ENCODE assay signal across 8 cellular contexts in genomic region chr2:26764906-26765305, GRCh38. TPM values are rescaled to one million over a fixed set of nuclear protein-coding genes. Genes with fewer than 3 reads are reported as not detected.
DNase-seq lines count a peak whose midpoint lies in the region; ATAC-seq, FAIRE-seq and TF ChIP-seq lines count a peak whose summit lies in the region.

No MANE protein-coding gene starts in this region.

- POLR2A ChIA-PET in A549 (lab: Yijun Ruan, JAX): no interaction called here

- no peak for TF ChIP-seq RAD21 in A549 (conservative IDR thresholded peaks at IDR 0.05 in 1 of 2, IDR thresholded peaks at IDR 0.05 in 1 of 2)

- no peaks in the 10 kb centered on the region for H3K9me3 Mint-ChIP-seq in central memory CD8-positive, alpha-beta T cell

- peaks cover 35% of the 10 kb centered on the region for H3K4me1 Mint-ChIP-seq in central memory CD8-positive, alpha-beta T cell

- no peak for TF ChIP-seq CTCF in A549 (IDR thresholded peaks at IDR 0.05)

- no peak for TF ChIP-seq EP300 in A549 (IDR thresholded peaks at IDR 0.05)

- H3K4me1 ChIP-seq in A549 (peaks cover 58% of the 10 kb centered on the region), HUES64 (ENCODE audit: insufficient read depth, low read length) (peaks cover 9% of the 10 kb centered on the region; the same call in 1 of the 2 replicates), mucosa of rectum (ENCODE audit: control insufficient read depth in 2 of 2, insufficient read depth in 2 of 2, low read length in 2 of 2) (peaks cover 11 to 20% of the 10 kb centered on the region in 2 donors)

- ATAC-seq in A549 (no peak), HG02852 (IDR thresholded peaks at IDR 0.05; ENCODE audit: unreplicated experiment) (no peak)
- ATAC-seq in central memory CD8-positive, alpha-beta T cell (replicated peaks; ENCODE audit: extremely low read depth, poor library complexity, severe bottlenecking): no peak

- DNase-seq in A549 (ENCODE audit: low read depth in 1 of 2, low spot score in 1 of 2) (no peak), NCI-H524 treated with DMSO at 0.1 percent for 48 hours (lab: John Stamatoyannopoulos, UW) (no peak), NCI-H146 (lab: John Stamatoyannopoulos, UW) (no peak), NCI-H2081 treated with DMSO at 0.1 percent for 48 hours (lab: John Stamatoyannopoulos, UW) (no peak)
- DNase-seq in central memory CD8-positive, alpha-beta T cell (ENCODE audit: low spot score in 2 of 2): no peak

- no peaks in the 10 kb centered on the region for H3K27me3 Mint-ChIP-seq in central memory CD8-positive, alpha-beta T cell

- peak overlapping the region; percentile 93 for H3K4me2 ChIP-seq in A549

- 8% methylated on average over 3 of the region's 3 CpGs for WGBS in A549 (ENCODE audit: missing lambda C conversion rate)
- 44% methylated on average over 3 of the region's 3 CpGs for WGBS in HUES64

- no peaks in the 10 kb centered on the region for H3K36me3 ChIP-seq in HUES64 (ENCODE audit: insufficient read depth, low read length)
- no peaks in the 10 kb centered on the region for H3K36me3 ChIP-seq in mucosa of rectum (ENCODE audit: control insufficient read depth in 2 of 2, insufficient read depth in 2 of 2, low read length in 2 of 2)

- H3K4me3 Mint-ChIP-seq in central memory CD8-positive, alpha-beta T cell: peak overlapping the region; percentile 74

- CTCF ChIA-PET in A549 (lab: Yijun Ruan, JAX): interaction anchor here (1.5 to 6.5 kb wide), 3 partner anchors 10 to 81 kb away, joined by 4 to 38 read pairs (median 5); no protein-coding TSS in a partner anchor

- no peak for FAIRE-seq in A549 (lab: Jason Lieb, UNC)

- no peaks in the 10 kb centered on the region; the same call in 1 of the 2 replicates for H3K27me3 ChIP-seq in HUES64 (ENCODE audit: insufficient read depth, low read length)
- no peaks in the 10 kb centered on the region for H3K27me3 ChIP-seq in mucosa of rectum (ENCODE audit: control insufficient read depth in 2 of 2, insufficient read depth in 2 of 2, low read length in 2 of 2)

- TF ChIP-seq POLR2A in A549 (IDR thresholded peaks at IDR 0.05; ENCODE audit: low read length): no peak

- H3K27ac Mint-ChIP-seq in central memory CD8-positive, alpha-beta T cell (ENCODE audit: low read depth): peak overlapping the region; percentile 61

- H3K9ac ChIP-seq in HUES64 (ENCODE audit: low read depth, low read length): peak overlapping the region; percentile 80
- H3K9ac ChIP-seq in mucosa of rectum (ENCODE audit: low read depth in 1 of 2, low read length in 2 of 2): peak overlapping the region; percentile 95 to 97

- peaks cover 6% of the 10 kb centered on the region for H3K36me3 Mint-ChIP-seq in central memory CD8-positive, alpha-beta T cell (ENCODE audit: insufficient read depth)

- H3K9me3 ChIP-seq in A549 (no peaks in the 10 kb centered on the region), HUES64 (ENCODE audit: insufficient read depth, low read depth, low read length) (no peaks in the 10 kb centered on the region), mucosa of rectum (ENCODE audit: control insufficient read depth in 2 of 2, low read length in 2 of 2) (no peaks in the 10 kb centered on the region)

- H3K4me3 ChIP-seq in A549 (peak overlapping the region; percentile 96), HUES64 (ENCODE audit: low read length) (peak overlapping the region; percentile 97), mucosa of rectum (ENCODE audit: low read length in 2 of 2) (peak overlapping the region; percentile 86 to 98)

- H3K27ac ChIP-seq in A549 (peak overlapping the region; percentile 95 to 96), HUES64 (ENCODE audit: low read depth, low read length) (no peak overlapping the region), mucosa of rectum (ENCODE audit: low read depth in 2 of 2, low read length in 2 of 2) (peak overlapping the region; percentile 7 to 85)

TF ChIP-seq in A549, 52 proteins besides CTCF, POLR2A, EP300 and RAD21 (continues in another document):
- no peak for TF ChIP-seq RCOR1 (IDR thresholded peaks at IDR 0.05; ENCODE audit: low read depth, low read length)
- no peak for TF ChIP-seq USF2 (IDR thresholded peaks at IDR 0.05)
- TF ChIP-seq HOXB5 (CRISPR knock-in tag; IDR thresholded peaks at IDR 0.05): no peak
- TF ChIP-seq HOXB13 (CRISPR knock-in tag; IDR thresholded peaks at IDR 0.05; ENCODE audit: low read depth): no peak
- TF ChIP-seq TP53 (CRISPR knock-in tag; IDR thresholded peaks at IDR 0.05): no peak
- TF ChIP-seq JUN (IDR thresholded peaks at IDR 0.05): no peak
- TF ChIP-seq ATOH8 (CRISPR knock-in tag; IDR thresholded peaks at IDR 0.05; ENCODE audit: low read depth): no peak
- no peak for TF ChIP-seq FOSL2 (IDR thresholded peaks at IDR 0.05)
- no peak for TF ChIP-seq FOSL2 (CRISPR knock-in tag; IDR thresholded peaks at IDR 0.05)
- no peak for TF ChIP-seq SREBF2 (IDR thresholded peaks at IDR 0.05)
- TF ChIP-seq EHMT2 (IDR thresholded peaks at IDR 0.05; ENCODE audit: low read depth): no peak
- TF ChIP-seq TFCP2L1 (CRISPR knock-in tag; IDR thresholded peaks at IDR 0.05): no peak
- TF ChIP-seq HMGXB4 (CRISPR knock-in tag; IDR thresholded peaks at IDR 0.05; ENCODE audit: borderline replicate concordance): no peak
- TF ChIP-seq RNF2 (IDR thresholded peaks at IDR 0.05; ENCODE audit: borderline replicate concordance, low read depth): no peak
- no peak for TF ChIP-seq REST (IDR thresholded peaks at IDR 0.05)
- TF ChIP-seq ZC3H11A (IDR thresholded peaks at IDR 0.05): no peak
- TF ChIP-seq GATA3 (IDR thresholded peaks at IDR 0.05; ENCODE audit: borderline replicate concordance): no peak

RNA-seq across cellular contexts. Expression of gene SLC35F6, which starts 0.8 kb away (rescaled TPM):
- polyA plus RNA-seq in A549 (2011; rRNA removed): 41.3 and 55.7 TPM in 2 replicates
- 23.7 and 38.0 TPM in 2 replicates for polyA plus RNA-seq in A549 (2012; cell fraction: cytosol; rRNA removed)
- polyA plus RNA-seq in A549 (2012; cell fraction: nucleus; rRNA removed): 33.1 and 35.8 TPM in 2 replicates
- polyA plus RNA-seq in A549 (2017; fragmentation: RNase III; extraction: RNeasy Plus Mini Kit Qiagen cat#74134 plus additional on column Dnase treatment): 40.1 to 47.6 TPM (median 46.9 TPM) in 3 replicates
- 111 and 126 TPM in 2 replicates for polyA minus RNA-seq in A549 (2011; rRNA and poly(A)+ RNA removed)
- 9.9 TPM for polyA plus RNA-seq in HUES64 (2013, experiment 1 of 2)
- 10.7 TPM for polyA plus RNA-seq in HUES64 (2013, experiment 2 of 2)

RNA-seq across cellular contexts. Expression of gene CENPA, which starts 20.9 kb away (rescaled TPM):
- polyA plus RNA-seq in A549 (2011; rRNA removed) (44.1 and 46.0 TPM in 2 replicates), A549 (2017; fragmentation: RNase III; extraction: RNeasy Plus Mini Kit Qiagen cat#74134 plus additional on column Dnase treatment) (41.6 to 45.7 TPM (median 43.7 TPM) in 3 replicates)
- 45.4 and 56.0 TPM in 2 replicates for polyA plus RNA-seq in A549 (2012; cell fraction: cytosol; rRNA removed)
- polyA plus RNA-seq in A549 (2012; cell fraction: nucleus; rRNA removed): 25.6 and 33.4 TPM in 2 replicates
- polyA minus RNA-seq in A549 (2011; rRNA and poly(A)+ RNA removed): 30.7 and 33.2 TPM in 2 replicates
- 16.8 TPM for polyA plus RNA-seq in HUES64 (2013, experiment 1 of 2)
- 23.5 TPM for polyA plus RNA-seq in HUES64 (2013, experiment 2 of 2)
